In genomic region chr7:149834601-149835000, GRCh38 we compare ENCODE assay signal across 1 cellular context.
TF ChIP-seq lines count a peak whose summit lies in the region.

No MANE protein-coding gene starts in this region.

TF ChIP-seq in IMR-90, 13 proteins besides CTCF, POLR2A, EP300 and RAD21:
- TF ChIP-seq CEBPB (IDR thresholded peaks at IDR 0.05; ENCODE audit: low read depth, low read length) (no peak), BHLHE40 (IDR thresholded peaks at IDR 0.05; ENCODE audit: low read depth, low read length) (no peak), RFX5 (IDR thresholded peaks at IDR 0.05; ENCODE audit: low read depth, low read length) (no peak), FOS (IDR thresholded peaks at IDR 0.05; ENCODE audit: low read depth, low read length) (no peak), NFE2L2 (IDR thresholded peaks at IDR 0.05; ENCODE audit: low read depth, low read length) (no peak), ELK1 (IDR thresholded peaks at IDR 0.05; ENCODE audit: borderline replicate concordance, low read depth, low read length) (no peak), MAFK (IDR thresholded peaks at IDR 0.05; ENCODE audit: low read depth, low read length) (no peak)
- TF ChIP-seq, protein P1, sequence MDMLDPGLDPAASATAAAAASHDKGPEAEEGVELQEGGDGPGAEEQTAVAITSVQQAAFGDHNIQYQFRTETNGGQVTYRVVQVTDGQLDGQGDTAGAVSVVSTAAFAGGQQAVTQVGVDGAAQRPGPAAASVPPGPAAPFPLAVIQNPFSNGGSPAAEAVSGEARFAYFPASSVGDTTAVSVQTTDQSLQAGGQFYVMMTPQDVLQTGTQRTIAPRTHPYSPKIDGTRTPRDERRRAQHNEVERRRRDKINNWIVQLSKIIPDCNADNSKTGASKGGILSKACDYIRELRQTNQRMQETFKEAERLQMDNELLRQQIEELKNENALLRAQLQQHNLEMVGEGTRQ (IDR thresholded peaks at IDR 0.05; ENCODE audit: low read depth, low read length), result no peak
